21 cellular contexts compared by ENCODE assay signal in the genomic region with DNA sequence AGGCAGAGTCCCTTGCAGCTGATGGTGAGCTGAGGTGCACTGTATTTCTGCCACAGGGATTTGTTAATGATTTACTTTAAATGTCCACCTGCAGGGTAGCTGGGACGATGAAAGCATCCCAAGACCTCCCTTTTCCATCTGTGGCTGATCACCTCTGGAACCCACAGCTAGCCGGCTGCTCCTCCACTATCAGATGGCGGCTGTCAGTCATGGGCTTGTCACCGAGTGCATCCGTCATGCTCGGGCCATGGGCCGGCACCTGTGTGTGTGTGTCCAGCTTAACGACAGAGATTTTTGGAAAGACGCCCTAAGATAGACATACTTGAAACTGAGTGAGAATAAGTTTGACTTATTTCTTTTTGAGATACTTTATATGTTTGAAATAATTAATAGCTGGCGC.
DNase-seq lines count a peak whose midpoint lies in the region; ATAC-seq and TF ChIP-seq lines count a peak whose summit lies in the region.
"Had no signal": no experiment of that assay in that cellular context is flagged by ENCODE, and none has a peak within 500 bp of the region (broad histone marks: within the 10 kb centered on the region; RNA-seq: fewer than 3 reads in every experiment).

No MANE protein-coding gene starts in this region.

- no CpG with 5 or more reads among the region's 10 CpGs for WGBS in neuronal stem cell (ENCODE audit: extremely low coverage in 2 of 2, insufficient read length in 2 of 2, insufficient replicate concordance in 1 of 2), 2 donors

- no peak overlapping the region for H2BK5ac ChIP-seq in neuronal stem cell (ENCODE audit: low read length)

- H3K9me3 ChIP-seq in neuronal stem cell (replicated peaks in 1 of 2; ENCODE audit: control insufficient read depth in 2 of 2, insufficient read depth in 1 of 2, low read depth in 1 of 2, low read length in 2 of 2) (no peaks in the 10 kb centered on the region), left ventricle myocardium inferior (replicated peaks) (no peaks in the 10 kb centered on the region)
- H3K9me3 ChIP-seq: BLaER1, HAP-1 had no signal

- H3K4me1 Mint-ChIP-seq in activated naive CD4-positive, alpha-beta T cell treated with anti-CD3 and anti-CD28 coated beads, Interleukin-2, amount 50 U/mL, for 24 hours, result peaks cover 12% of the 10 kb centered on the region
- peaks cover 56% of the 10 kb centered on the region for H3K4me1 Mint-ChIP-seq in chondrocyte (ENCODE audit: low read depth)

- H2AFZ ChIP-seq in neuronal stem cell (ENCODE audit: low read length), result no peak overlapping the region

- H3K4me1 ChIP-seq in neuronal stem cell (ENCODE audit: control insufficient read depth in 2 of 2, insufficient read depth in 1 of 2, low read depth in 1 of 2, low read length in 2 of 2), result no peaks in the 10 kb centered on the region
- H3K4me1 ChIP-seq in left ventricle myocardium inferior, result no peaks in the 10 kb centered on the region
- H3K4me1 ChIP-seq: HAP-1 had no signal

- no peak overlapping the region for H3K14ac ChIP-seq in neuronal stem cell (ENCODE audit: low read length)

- H3K27ac ChIP-seq in neuronal stem cell (replicated peaks; ENCODE audit: low read length), result no peak overlapping the region
- H3K27ac ChIP-seq in left ventricle myocardium inferior (replicated peaks), result no peak overlapping the region
- H3K27ac ChIP-seq: 22Rv1, BLaER1, C4-2B had no signal

- ATAC-seq in activated naive CD4-positive, alpha-beta T cell treated with anti-CD3 and anti-CD28 coated beads, Interleukin-2, amount 50 U/mL, for 72 hours, result no peak
- ATAC-seq in HG03196 (IDR thresholded peaks at IDR 0.05; ENCODE audit: unreplicated experiment), result no peak
- no peak for ATAC-seq in GM21360 (IDR thresholded peaks at IDR 0.05; ENCODE audit: unreplicated experiment)
- ATAC-seq: GM12878 had no signal

- peaks cover 6% of the 10 kb centered on the region for H3K36me3 Mint-ChIP-seq in activated naive CD4-positive, alpha-beta T cell treated with anti-CD3 and anti-CD28 coated beads, Interleukin-2, amount 50 U/mL, for 24 hours
- H3K36me3 Mint-ChIP-seq in activated naive CD4-positive, alpha-beta T cell treated with anti-CD3 and anti-CD28 coated beads, Interleukin-2, amount 50 U/mL, for 72 hours, result peaks cover 5 to 10% of the 10 kb centered on the region in 2 donors
- peaks cover 10% of the 10 kb centered on the region for H3K36me3 Mint-ChIP-seq in chondrocyte (ENCODE audit: low read depth)

- H3K4me3 ChIP-seq in neuronal stem cell (ENCODE audit: low read length in 2 of 2) (no peak overlapping the region), left ventricle myocardium inferior (no peak overlapping the region)
- H3K4me3 ChIP-seq: BLaER1, GM12878, HAP-1 had no signal

- H3K27me3 ChIP-seq in neuronal stem cell (ENCODE audit: control insufficient read depth in 3 of 3, insufficient read depth in 3 of 3, low read depth in 1 of 3, low read length in 3 of 3) (no peaks in the 10 kb centered on the region), left ventricle myocardium inferior (ENCODE audit: low read depth) (no peaks in the 10 kb centered on the region)
- H3K27me3 ChIP-seq: BLaER1 had no signal

- H3K4ac ChIP-seq in neuronal stem cell (ENCODE audit: low read length), result no peak overlapping the region

- intact Hi-C loops in left ventricle myocardium inferior (cut with micrococcal nuclease), result no loop called here

- no peak overlapping the region for H2BK12ac ChIP-seq in neuronal stem cell (ENCODE audit: low read length)

- H3K27ac Mint-ChIP-seq in activated naive CD4-positive, alpha-beta T cell treated with anti-CD3 and anti-CD28 coated beads, Interleukin-2, amount 50 U/mL, for 24 hours, result peak overlapping the region; percentile 24
- no peak overlapping the region for H3K27ac Mint-ChIP-seq in activated naive CD4-positive, alpha-beta T cell treated with anti-CD3 and anti-CD28 coated beads, Interleukin-2, amount 50 U/mL, for 72 hours
- peak overlapping the region; percentile 81 for H3K27ac Mint-ChIP-seq in chondrocyte (ENCODE audit: unreplicated experiment)
- H3K27ac Mint-ChIP-seq: B cell had no signal

- peak overlapping the region; percentile 58 for H3K18ac ChIP-seq in neuronal stem cell (ENCODE audit: low read length)

- no peaks in the 10 kb centered on the region for H3K9me3 Mint-ChIP-seq in activated naive CD4-positive, alpha-beta T cell treated with anti-CD3 and anti-CD28 coated beads, Interleukin-2, amount 50 U/mL, for 24 hours
- H3K9me3 Mint-ChIP-seq in activated naive CD4-positive, alpha-beta T cell treated with anti-CD3 and anti-CD28 coated beads, Interleukin-2, amount 50 U/mL, for 72 hours, result no peaks in the 10 kb centered on the region
- H3K9me3 Mint-ChIP-seq in chondrocyte (ENCODE audit: low read depth), result no peaks in the 10 kb centered on the region
- H3K9me3 Mint-ChIP-seq: CD4-positive, CD25-positive, alpha-beta regulatory T cell; CD8-positive, alpha-beta memory T cell had no signal

- H3K9ac ChIP-seq in neuronal stem cell (ENCODE audit: low read depth, low read length, poor library complexity), result no peak overlapping the region
- H3K9ac ChIP-seq: BLaER1 had no signal

- H2BK120ac ChIP-seq in neuronal stem cell (ENCODE audit: low read depth, low read length), result no peak overlapping the region

- no peak overlapping the region for H2AK5ac ChIP-seq in neuronal stem cell (ENCODE audit: low read depth, low read length)

- no peak for DNase-seq in activated naive CD4-positive, alpha-beta T cell treated with anti-CD3 and anti-CD28 coated beads, Interleukin-2, amount 50 U/mL, for 72 hours (ENCODE audit: low spot score in 2 of 2)
- DNase-seq in chondrocyte (ENCODE audit: low spot score), result no peak
- DNase-seq in neuronal stem cell (ENCODE audit: low spot score), result no peak
- no peak for DNase-seq in left ventricle myocardium inferior
- DNase-seq: CD4-positive, CD25-positive, alpha-beta regulatory T cell; CD8-positive, alpha-beta memory T cell; COR-L47; DMS 273 treated with DMSO at 0.1 percent for 48 hours; DMS79; EL; GDM1; GOT3 had no signal

- no peak overlapping the region for H2BK15ac ChIP-seq in neuronal stem cell (ENCODE audit: low read length)

- TF ChIP-seq CTCF in chondrocyte (IDR thresholded peaks at IDR 0.05), result no peak
- TF ChIP-seq CTCF in left ventricle myocardium inferior (IDR thresholded peaks at IDR 0.05; ENCODE audit: borderline replicate concordance), result no peak

- H4K91ac ChIP-seq in neuronal stem cell (ENCODE audit: low read depth, low read length, poor library complexity), result no peak overlapping the region

- H3K36me3 ChIP-seq in neuronal stem cell (replicated peaks in 1 of 2; ENCODE audit: control insufficient read depth in 2 of 2, insufficient read depth in 2 of 2, low read length in 2 of 2) (no peaks in the 10 kb centered on the region), left ventricle myocardium inferior (no peaks in the 10 kb centered on the region)
- H3K36me3 ChIP-seq: HAP-1 had no signal

- H3K23ac ChIP-seq in neuronal stem cell (ENCODE audit: low read depth, low read length, poor library complexity), result no peak overlapping the region

- H4K8ac ChIP-seq in neuronal stem cell (ENCODE audit: low read depth, low read length), result no peak overlapping the region

- H3K79me1 ChIP-seq in neuronal stem cell (ENCODE audit: low read depth, low read length), result no peaks in the 10 kb centered on the region

- no peak overlapping the region for H3K4me3 Mint-ChIP-seq in activated naive CD4-positive, alpha-beta T cell treated with anti-CD3 and anti-CD28 coated beads, Interleukin-2, amount 50 U/mL, for 24 hours
- no peak overlapping the region for H3K4me3 Mint-ChIP-seq in chondrocyte (ENCODE audit: unreplicated experiment)
- H3K4me3 Mint-ChIP-seq: B cell; CD4-positive, CD25-positive, alpha-beta regulatory T cell; CD8-positive, alpha-beta memory T cell had no signal

- H3K4me2 ChIP-seq in neuronal stem cell (ENCODE audit: insufficient read depth, low read length, poor library complexity, severe bottlenecking), result no peak overlapping the region
- H3K4me2 ChIP-seq: BLaER1 had no signal

- no peaks in the 10 kb centered on the region for H3K27me3 Mint-ChIP-seq in activated naive CD4-positive, alpha-beta T cell treated with anti-CD3 and anti-CD28 coated beads, Interleukin-2, amount 50 U/mL, for 24 hours
- no peaks in the 10 kb centered on the region for H3K27me3 Mint-ChIP-seq in chondrocyte (ENCODE audit: low read depth)
- H3K27me3 Mint-ChIP-seq: B cell; CD4-positive, CD25-positive, alpha-beta regulatory T cell; CD8-positive, alpha-beta memory T cell had no signal

Comparison
In these comparisons a context has a peak if more than half of its experiments do, and no peak if none do; other contexts are left out.
1. H3K27ac Mint-ChIP-seq: peak in activated naive CD4-positive, alpha-beta T cell treated with anti-CD3 and anti-CD28 coated beads, Interleukin-2, amount 50 U/mL, for 24 hours (single experiment) and chondrocyte (single experiment); none in activated naive CD4-positive, alpha-beta T cell treated with anti-CD3 and anti-CD28 coated beads, Interleukin-2, amount 50 U/mL, for 72 hours (0 of 2).